ENCODE assay signal across 8 cellular contexts in the genomic region with DNA sequence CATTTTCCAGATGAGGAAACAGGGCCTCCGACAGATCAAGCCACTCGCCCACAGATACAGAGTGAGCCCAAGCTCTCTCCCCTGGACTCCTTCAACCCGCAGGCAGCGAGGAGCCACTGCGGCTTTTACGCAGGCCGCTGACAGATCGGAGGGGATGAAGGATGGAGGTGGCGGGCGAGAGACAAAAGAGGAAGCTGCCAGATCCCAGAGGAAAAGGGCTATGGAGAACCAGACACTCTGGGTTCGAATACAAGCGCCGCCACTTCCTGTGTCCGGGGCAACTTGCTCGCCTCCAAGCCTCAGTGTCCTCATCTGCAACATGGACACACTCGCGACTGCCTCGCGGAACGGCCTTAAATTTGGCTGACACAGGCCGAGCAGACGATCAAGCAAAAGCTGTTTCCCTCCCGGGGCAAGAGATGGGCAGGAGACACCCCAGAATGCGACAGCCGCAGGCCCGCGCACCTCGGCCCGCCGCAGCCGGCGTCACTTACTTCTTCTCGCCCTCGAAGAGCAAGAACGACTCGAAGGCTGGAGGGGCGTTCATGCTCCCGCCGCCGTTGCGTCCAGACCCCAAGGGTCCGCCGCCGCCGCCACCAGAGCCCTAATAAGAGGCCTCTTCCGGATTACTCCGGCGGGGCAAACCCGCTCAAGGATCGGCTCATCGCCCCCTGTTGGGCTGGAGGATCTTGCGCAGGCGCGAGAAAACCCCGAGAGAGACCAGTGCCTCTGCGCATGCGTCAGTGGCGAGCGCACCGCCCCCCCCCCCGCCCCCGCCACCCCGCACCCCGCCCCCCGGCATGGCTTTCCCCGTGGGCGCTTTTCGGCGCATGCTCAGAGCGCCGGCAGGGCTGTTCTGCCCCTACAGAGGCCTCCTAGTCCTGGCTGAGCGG. TPM values are rescaled to one million over a fixed set of nuclear protein-coding genes. Genes with fewer than 3 reads are reported as not detected.
A peak's percentile ranks its signal among the peaks of the same experiment; 100 is the strongest.
DNase-seq lines count a peak whose midpoint lies in the region; ATAC-seq and TF ChIP-seq lines count a peak whose summit lies in the region.
"Not testable (repeated sequence)": the region's sequence is repeated elsewhere in the genome, so short reads cannot be mapped to it uniquely, and the experiment has no call there.

A gene (minus strand): TSS at position 609 of the 893 bp plus-strand sequence. CDS start 62 bp downstream, at position 547.

- H3K27ac ChIP-seq in GM23338 (ENCODE audit: low read depth); prostate gland: not testable (repeated sequence)
- peak within 1 kb of the TSS; percentile 66 for H3K27ac ChIP-seq in left ventricle myocardium inferior (replicated peaks)

- peak within 1 kb of the TSS; percentile 83; the same call in 1 of the 2 replicates for H3K27ac Mint-ChIP-seq in GM23338
- H3K27ac Mint-ChIP-seq in stimulated activated naive CD8-positive, alpha-beta T cell treated with anti-CD3 and anti-CD28 coated beads, Interleukin-15, amount 100 ng/mL, for 72 hours = peak within 1 kb of the TSS; percentile 69 to 95

- intact Hi-C loops in left ventricle myocardium inferior (cut with micrococcal nuclease); prostate gland (cut with DNase I): not testable (repeated sequence)

- not testable (repeated sequence) for TF ChIP-seq POLR2A in prostate gland (IDR thresholded peaks at IDR 0.05)

- H3K9me3 ChIP-seq in left ventricle myocardium inferior (replicated peaks); prostate gland: not testable (repeated sequence)

- DNase-seq in GM10248 (ENCODE audit: extremely low spot score) = not testable (repeated sequence)
- DNase-seq in GM23338 (ENCODE audit: low spot score) (peak; percentile 75), HT-29 (ENCODE audit: low spot score) (peak; percentile 33), astrocyte of the hippocampus (ENCODE audit: low read depth, low spot score) (peak; percentile 89), left ventricle myocardium inferior (peak; percentile 93), prostate gland (ENCODE audit: low spot score) (peak; percentile 80)
- DNase-seq in stimulated activated naive CD8-positive, alpha-beta T cell treated with anti-CD3 and anti-CD28 coated beads, Interleukin-15, amount 100 ng/mL, for 72 hours = peak; percentile 83 to 94

- not testable (repeated sequence) for H3K27me3 ChIP-seq in GM23338 (ENCODE audit: insufficient read depth); left ventricle myocardium inferior (ENCODE audit: low read depth); prostate gland (replicated peaks; ENCODE audit: insufficient read depth)

- ATAC-seq in GM23338 = peak; percentile 88
- ATAC-seq in activated CD4-positive, CD25-positive, alpha-beta regulatory T cell treated with anti-CD3 and anti-CD28 coated beads, Interleukin-2, amount 50 U/mL, for 24 hours = peak; percentile 88
- ATAC-seq in stimulated activated naive CD8-positive, alpha-beta T cell treated with anti-CD3 and anti-CD28 coated beads, Interleukin-15, amount 100 ng/mL, for 72 hours = peak; percentile 90

- not testable (repeated sequence) for H3K9me3 Mint-ChIP-seq in GM23338; stimulated activated naive CD8-positive, alpha-beta T cell treated with anti-CD3 and anti-CD28 coated beads, Interleukin-15, amount 100 ng/mL, for 72 hours

- not testable (repeated sequence) for H4K20me1 ChIP-seq in GM23338 (replicated peaks; ENCODE audit: insufficient read depth)

- CTCF ChIA-PET in GM10248 (lab: Yijun Ruan, JAX) = not testable (repeated sequence)

- not testable (repeated sequence) for H3K9me2 ChIP-seq in GM23338 (ENCODE audit: insufficient read depth)

- peak within 1 kb of the TSS; percentile 51; the same call in 1 of the 2 replicates for H3K4me3 ChIP-seq in GM23338
- H3K4me3 ChIP-seq in left ventricle myocardium inferior = peak within 1 kb of the TSS; percentile 72
- H3K4me3 ChIP-seq in prostate gland = peak within 1 kb of the TSS; percentile 25 to 46

- not testable (repeated sequence) for H3K36me3 ChIP-seq in GM23338 (ENCODE audit: insufficient read depth); left ventricle myocardium inferior; prostate gland

- not testable (repeated sequence) for H3K4me1 Mint-ChIP-seq in GM23338; stimulated activated naive CD8-positive, alpha-beta T cell treated with anti-CD3 and anti-CD28 coated beads, Interleukin-15, amount 100 ng/mL, for 72 hours

- not testable (repeated sequence) for H3K27me3 Mint-ChIP-seq in GM23338 (ENCODE audit: insufficient read depth, low read depth, poor library complexity); stimulated activated naive CD8-positive, alpha-beta T cell treated with anti-CD3 and anti-CD28 coated beads, Interleukin-15, amount 100 ng/mL, for 72 hours

- WGBS in prostate gland = 2% methylated on average over 24 of the region's 72 CpGs

- TF ChIP-seq CTCF in GM10248 (IDR thresholded peaks at IDR 0.05; ENCODE audit: control extremely low read depth, extremely low read depth, low read depth, missing control alignments) (peak; percentile 55), GM23338 (conservative IDR thresholded peaks at IDR 0.05; ENCODE audit: low read depth in 2 of 2) (peak; percentile 30 to 59; a peak in 2 of 4 replicates), left ventricle myocardium inferior (IDR thresholded peaks at IDR 0.05; ENCODE audit: borderline replicate concordance) (peak; percentile 74), prostate gland (IDR thresholded peaks at IDR 0.05) (peak in 2 of 4 experiments; percentile 51 to 61)

- H3K36me3 Mint-ChIP-seq in GM23338 (ENCODE audit: low read depth) = not testable (repeated sequence)

- not testable (repeated sequence) for H2AFZ ChIP-seq in GM23338

- H3K79me2 ChIP-seq in GM23338 (replicated peaks; ENCODE audit: insufficient read depth) = not testable (repeated sequence)

- H3F3A ChIP-seq in GM23338 (replicated peaks; ENCODE audit: low read depth) = not testable (repeated sequence)

- H3K4me1 ChIP-seq in GM23338 (ENCODE audit: insufficient read depth); left ventricle myocardium inferior; prostate gland (replicated peaks): not testable (repeated sequence)

- not testable (repeated sequence) for H3K4me2 ChIP-seq in GM23338

- POLR2A ChIA-PET in GM10248 (lab: Yijun Ruan, JAX) = not testable (repeated sequence)

- peak within 1 kb of the TSS; percentile 85 for H3K4me3 Mint-ChIP-seq in GM23338
- H3K4me3 Mint-ChIP-seq in stimulated activated naive CD8-positive, alpha-beta T cell treated with anti-CD3 and anti-CD28 coated beads, Interleukin-15, amount 100 ng/mL, for 72 hours = peak within 1 kb of the TSS; percentile 82 to 84

TF ChIP-seq in GM23338, 12 proteins besides CTCF, POLR2A, EP300 and RAD21:
- TF ChIP-seq, protein P1, sequence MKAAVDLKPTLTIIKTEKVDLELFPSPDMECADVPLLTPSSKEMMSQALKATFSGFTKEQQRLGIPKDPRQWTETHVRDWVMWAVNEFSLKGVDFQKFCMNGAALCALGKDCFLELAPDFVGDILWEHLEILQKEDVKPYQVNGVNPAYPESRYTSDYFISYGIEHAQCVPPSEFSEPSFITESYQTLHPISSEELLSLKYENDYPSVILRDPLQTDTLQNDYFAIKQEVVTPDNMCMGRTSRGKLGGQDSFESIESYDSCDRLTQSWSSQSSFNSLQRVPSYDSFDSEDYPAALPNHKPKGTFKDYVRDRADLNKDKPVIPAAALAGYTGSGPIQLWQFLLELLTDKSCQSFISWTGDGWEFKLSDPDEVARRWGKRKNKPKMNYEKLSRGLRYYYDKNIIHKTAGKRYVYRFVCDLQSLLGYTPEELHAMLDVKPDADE (IDR thresholded peaks at IDR 0.05) = peak; percentile 43; the same call in 1 of the 2 replicates
- TF ChIP-seq POLR2AphosphoS5 (IDR thresholded peaks at IDR 0.05; ENCODE audit: low read depth) = 0 out of 2 replicates have a peak, but pooled peaks have one; percentile 34

RNA-seq across cellular contexts. Expression of the gene that starts here (rescaled TPM):
- 32.2 and 39.0 TPM in 2 replicates for total RNA-seq in GM23338 (2014; rRNA removed; shearing (Covaris generic))
- 167 and 190 TPM in 2 replicates for polyA plus RNA-seq in GM23338 (2016; fragmentation: Nextera tagmentation; extraction: Ambion mirVana)
- total RNA-seq in HT-29 (2014; rRNA removed; shearing (Covaris generic)) = 96.9 and 101 TPM in 2 replicates
- 55.8 TPM for total RNA-seq in left ventricle myocardium inferior
- 10 to 100 TPM; 23.2 to 46.4 TPM for total RNA-seq in prostate gland
